8 cellular contexts compared by ENCODE assay signal in the genomic region with DNA sequence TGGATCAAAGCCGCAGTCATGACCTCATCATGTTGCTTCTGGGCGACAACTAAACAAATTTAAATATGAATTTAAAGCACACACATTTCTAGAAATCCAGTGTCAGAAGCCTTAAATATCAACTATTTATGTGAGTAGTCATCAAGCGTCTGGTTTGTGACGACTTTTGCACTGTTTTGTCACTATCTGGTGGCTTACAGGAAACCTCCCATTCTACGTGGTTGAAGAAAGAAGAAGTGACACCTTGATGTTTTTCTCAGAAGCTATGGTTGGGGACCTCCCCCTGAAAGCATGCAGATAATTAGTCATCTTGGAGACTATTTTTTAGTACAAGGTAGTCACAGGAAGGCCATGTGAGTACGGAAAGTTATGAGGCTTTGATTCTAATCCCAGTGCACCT. TPM values are rescaled to one million over a fixed set of nuclear protein-coding genes. Genes with fewer than 3 reads are reported as not detected.
DNase-seq lines count a peak whose midpoint lies in the region; ATAC-seq and TF ChIP-seq lines count a peak whose summit lies in the region.

No MANE protein-coding gene starts in this region.

- H3K36me3 Mint-ChIP-seq in activated T-cell treated with anti-CD3 and anti-CD28 coated beads, Interleukin-2, amount 50 U/mL, for 72 hours (ENCODE audit: insufficient read depth in 2 of 2): peaks cover 12 to 18% of the 10 kb centered on the region in 2 donors
- H3K36me3 Mint-ChIP-seq in stimulated activated naive B cell treated with anti-CD40 and anti-IgM and Interleukin-4, amounts not matched to agents 10 μg/mL and 1 μg/mL and 100 μg/mL, for 72 hours: peaks cover 5 to 16% of the 10 kb centered on the region in 2 donors

- peak; percentile 98 for ATAC-seq in HG03520 (IDR thresholded peaks at IDR 0.05; ENCODE audit: unreplicated experiment)
- peak; percentile 81 to 83 for ATAC-seq in activated T-cell treated with anti-CD3 and anti-CD28 coated beads, Interleukin-2, amount 50 U/mL, for 72 hours (replicated peaks in 1 of 2)
- ATAC-seq in stimulated activated naive B cell treated with anti-CD40 and anti-IgM and Interleukin-4, amounts not matched to agents 10 μg/mL and 1 μg/mL and 100 μg/mL, for 72 hours (replicated peaks): peak; percentile 90 to 94

- H3K27me3 Mint-ChIP-seq in activated T-cell treated with anti-CD3 and anti-CD28 coated beads, Interleukin-2, amount 50 U/mL, for 72 hours (ENCODE audit: low read depth): no peaks in the 10 kb centered on the region
- H3K27me3 Mint-ChIP-seq in stimulated activated naive B cell treated with anti-CD40 and anti-IgM and Interleukin-4, amounts not matched to agents 10 μg/mL and 1 μg/mL and 100 μg/mL, for 72 hours: no peaks in the 10 kb centered on the region

- peak; percentile 64 for DNase-seq in CD1c-positive myeloid dendritic cell (ENCODE audit: extremely low spot score)
- peak; percentile 81 for DNase-seq in GM20000 (ENCODE audit: low spot score)
- peak; percentile 65 to 73 for DNase-seq in activated T-cell treated with anti-CD3 and anti-CD28 coated beads, Interleukin-2, amount 50 U/mL, for 72 hours
- peak; percentile 81 for DNase-seq in stimulated activated naive B cell treated with anti-CD40 and anti-IgM and Interleukin-4, amounts not matched to agents 10 μg/mL and 1 μg/mL and 100 μg/mL, for 72 hours
- no peak for DNase-seq in SK-N-DZ (ENCODE audit: low spot score)
- DNase-seq in NCI-H2196 treated with DMSO at 0.1 percent for 48 hours (lab: John Stamatoyannopoulos, UW; ENCODE audit: unreplicated experiment): no peak
- DNase-seq in NCI-H1417 (lab: John Stamatoyannopoulos, UW): no peak

- H3K4me3 Mint-ChIP-seq in activated T-cell treated with anti-CD3 and anti-CD28 coated beads, Interleukin-2, amount 50 U/mL, for 72 hours: peak overlapping the region; percentile 55 to 60
- H3K4me3 Mint-ChIP-seq in stimulated activated naive B cell treated with anti-CD40 and anti-IgM and Interleukin-4, amounts not matched to agents 10 μg/mL and 1 μg/mL and 100 μg/mL, for 72 hours: peak overlapping the region; percentile 55 to 60

- H3K27ac Mint-ChIP-seq in activated T-cell treated with anti-CD3 and anti-CD28 coated beads, Interleukin-2, amount 50 U/mL, for 72 hours: peak overlapping the region; percentile 93
- H3K27ac Mint-ChIP-seq in stimulated activated naive B cell treated with anti-CD40 and anti-IgM and Interleukin-4, amounts not matched to agents 10 μg/mL and 1 μg/mL and 100 μg/mL, for 72 hours: peak overlapping the region; percentile 94

- peaks cover 5 to 9% of the 10 kb centered on the region in 2 donors for H3K9me3 Mint-ChIP-seq in activated T-cell treated with anti-CD3 and anti-CD28 coated beads, Interleukin-2, amount 50 U/mL, for 72 hours
- H3K9me3 Mint-ChIP-seq in stimulated activated naive B cell treated with anti-CD40 and anti-IgM and Interleukin-4, amounts not matched to agents 10 μg/mL and 1 μg/mL and 100 μg/mL, for 72 hours: peaks cover 6 to 8% of the 10 kb centered on the region in 2 donors

- no peak for TF ChIP-seq CTCF in GM20000 (IDR thresholded peaks at IDR 0.05; ENCODE audit: extremely low read depth, missing control alignments)

- peaks cover 83% of the 10 kb centered on the region for H3K4me1 Mint-ChIP-seq in activated T-cell treated with anti-CD3 and anti-CD28 coated beads, Interleukin-2, amount 50 U/mL, for 72 hours (ENCODE audit: low read depth)
- peaks cover 60 to 88% of the 10 kb centered on the region in 2 donors for H3K4me1 Mint-ChIP-seq in stimulated activated naive B cell treated with anti-CD40 and anti-IgM and Interleukin-4, amounts not matched to agents 10 μg/mL and 1 μg/mL and 100 μg/mL, for 72 hours

RNA-seq across cellular contexts. Expression of a gene that starts 58.5 kb away (rescaled TPM):
- total RNA-seq in activated T-cell treated with anti-CD3 and anti-CD28 coated beads, Interleukin-2, amount 50 U/mL, for 72 hours: 10 to 100 TPM; 22.5 to 36.3 TPM
- polyA plus RNA-seq in SK-N-DZ (2014; cell fraction: cytosol; rRNA removed): not detected in 2 replicates
- not detected in 2 replicates for polyA plus RNA-seq in SK-N-DZ (2014; cell fraction: nucleus; rRNA removed)

Comparison
In these comparisons a context has a peak if more than half of its experiments do, and no peak if none do; other contexts are left out.
1. DNase-seq: peak in CD1c-positive myeloid dendritic cell (single experiment), GM20000 (single experiment), activated T-cell treated with anti-CD3 and anti-CD28 coated beads, Interleukin-2, amount 50 U/mL, for 72 hours (2 of 2) and stimulated activated naive B cell treated with anti-CD40 and anti-IgM and Interleukin-4, amounts not matched to agents 10 μg/mL and 1 μg/mL and 100 μg/mL, for 72 hours (single experiment); none in SK-N-DZ (single experiment), NCI-H2196 treated with DMSO at 0.1 percent for 48 hours (single experiment) and NCI-H1417 (0 of 3).
2. Peak in every context shown above with its lines, with median percentiles within 50 percentile points of each other: ATAC-seq.